In genomic region chr12:70365648-70366518, GRCh38 we compare ENCODE assay signal across 8 cellular contexts. TPM values are rescaled to one million over a fixed set of nuclear protein-coding genes. Genes with fewer than 3 reads are reported as not detected.
DNase-seq lines count a peak whose midpoint lies in the region; ATAC-seq lines count a peak whose summit lies in the region.

KCNMB4 (plus strand) TSS chr12:70366290; CDS start chr12:70366735, 445 bp downstream.

- no peaks in the 10 kb centered on the region for H3K36me3 ChIP-seq in endocrine pancreas (ENCODE audit: control insufficient read depth, insufficient read depth, low read length)

- no peaks in the 10 kb centered on the region for H3K9me3 ChIP-seq in endocrine pancreas (ENCODE audit: control insufficient read depth, low read length)

- peak within 1 kb of the TSS; percentile 36 for H3K9ac ChIP-seq in endocrine pancreas (ENCODE audit: control insufficient read depth, insufficient read depth, low read length)

- H3K4me1 ChIP-seq in endocrine pancreas (ENCODE audit: control insufficient read depth, insufficient read depth, low read length), result peaks cover 5% of the 10 kb centered on the region

- no peaks in the 10 kb centered on the region for H3K27me3 ChIP-seq in endocrine pancreas (ENCODE audit: control insufficient read depth, insufficient read depth, low read length)

- peak; percentile 63 for ATAC-seq in HG03378 (IDR thresholded peaks at IDR 0.05; ENCODE audit: unreplicated experiment)

- peak; percentile 72 for DNase-seq in AG20443 (ENCODE audit: low spot score)
- peak; percentile 56 for DNase-seq in GM19240 (ENCODE audit: insufficient read length, low spot score)
- peak; percentile 89 for DNase-seq in NCI-H69 (lab: John Stamatoyannopoulos, UW)
- peak; percentile 37 to 66 (median 54) for DNase-seq in activated CD8-positive, alpha-beta memory T cell treated with anti-CD3 and anti-CD28 coated beads for 48 hours (ENCODE audit: low read depth in 2 of 3, low spot score in 2 of 3)
- peak; percentile 37 for DNase-seq in mucosa of gallbladder (ENCODE audit: low spot score)
- peak; percentile 43 to 53 for DNase-seq in stimulated activated CD8-positive, alpha-beta memory T cell treated with anti-CD3 and anti-CD28 coated beads, Interleukin-7, amount 100 ng/mL, for 1 hour (ENCODE audit: low read depth in 2 of 2)

- H3K4me3 ChIP-seq in endocrine pancreas (ENCODE audit: control insufficient read depth, insufficient read depth, low read length), result peak within 1 kb of the TSS; percentile 30

RNA-seq across cellular contexts. Expression of gene KCNMB4, which starts in this region (rescaled TPM):
- 3.1 TPM for total RNA-seq in mucosa of gallbladder

Comparison
In these comparisons a context has a peak if more than half of its experiments do, and no peak if none do; other contexts are left out.
1. Peak in every context shown above with its lines: DNase-seq, ATAC-seq and H3K4me3 ChIP-seq.
2. DNase-seq: peak in every context shown above with its lines; median percentile 89 in NCI-H69; 72 in AG20443; 56 in GM19240; 54 in activated CD8-positive, alpha-beta memory T cell treated with anti-CD3 and anti-CD28 coated beads for 48 hours; 48 in stimulated activated CD8-positive, alpha-beta memory T cell treated with anti-CD3 and anti-CD28 coated beads, Interleukin-7, amount 100 ng/mL, for 1 hour; 37 in mucosa of gallbladder.